18 cellular contexts compared by ENCODE assay signal in the genomic region with DNA sequence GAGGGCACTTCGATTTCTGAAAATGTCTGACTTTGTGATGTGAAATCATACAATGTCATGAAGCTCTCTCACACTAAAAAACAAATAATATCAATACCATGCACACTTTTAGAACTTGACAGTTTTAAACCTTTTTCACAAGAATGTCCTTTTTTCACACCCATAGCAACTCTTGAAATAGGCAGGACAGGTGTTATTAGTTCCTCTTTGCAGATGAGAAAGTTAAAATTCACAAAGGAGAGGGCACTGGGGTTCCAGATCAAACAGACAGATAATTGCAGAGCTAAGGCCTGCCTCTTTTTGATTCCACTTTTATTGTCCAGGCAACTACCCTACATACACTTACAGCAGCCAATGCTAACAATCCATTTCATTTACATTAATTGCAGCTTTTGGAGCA.
A peak's percentile ranks its signal among the peaks of the same experiment; 100 is the strongest.
DNase-seq lines count a peak whose midpoint lies in the region; ATAC-seq and TF ChIP-seq lines count a peak whose summit lies in the region.
"Had no signal": no experiment of that assay in that cellular context is flagged by ENCODE, and none has a peak within 500 bp of the region (broad histone marks: within the 10 kb centered on the region; RNA-seq: fewer than 3 reads in every experiment).

No MANE protein-coding gene starts in this region.

- no peaks in the 10 kb centered on the region for H3K9me3 Mint-ChIP-seq in CD8-positive, alpha-beta T cell
- H3K9me3 Mint-ChIP-seq: naive thymus-derived CD8-positive, alpha-beta T cell had no signal

- no peak for ATAC-seq in CD8-positive, alpha-beta T cell
- ATAC-seq in GM19351 (IDR thresholded peaks at IDR 0.05; ENCODE audit: unreplicated experiment) (peak; percentile 57), HG03460 (IDR thresholded peaks at IDR 0.05; ENCODE audit: unreplicated experiment) (peak; percentile 47), HG03280 (IDR thresholded peaks at IDR 0.05; ENCODE audit: unreplicated experiment) (no peak)
- ATAC-seq: heart left ventricle; naive thymus-derived CD8-positive, alpha-beta T cell had no signal

- H3K36me3 ChIP-seq in CD8-positive, alpha-beta T cell (ENCODE audit: insufficient read depth, low read length), result peaks cover 6% of the 10 kb centered on the region
- no peaks in the 10 kb centered on the region; the same call in 1 of the 2 replicates for H3K36me3 ChIP-seq in SJCRH30
- H3K36me3 ChIP-seq: SJSA1 had no signal

- POLR2A ChIA-PET in CD8-positive, alpha-beta T cell (lab: Charles Lee), result interaction anchor here (0.7 to 0.9 kb wide), 2 partner anchors 22 to 33 kb away, joined by 3 to 4 read pairs; no protein-coding TSS in a partner anchor

- peaks cover 45% of the 10 kb centered on the region for H3K36me3 Mint-ChIP-seq in CD8-positive, alpha-beta T cell

- no peak overlapping the region for H3K4me3 ChIP-seq in CD8-positive, alpha-beta T cell (ENCODE audit: low read depth, low read length)
- no peak overlapping the region for H3K4me3 ChIP-seq in SJCRH30
- H3K4me3 ChIP-seq: heart left ventricle, lung, SJSA1 had no signal

- no peak overlapping the region for H3K27ac ChIP-seq in CD8-positive, alpha-beta T cell (ENCODE audit: low read depth, low read length)
- peak overlapping the region; percentile 47 for H3K27ac ChIP-seq in SJCRH30
- H3K27ac ChIP-seq: heart left ventricle, SJSA1 had no signal

- peak overlapping the region; percentile 20 for H3K27ac Mint-ChIP-seq in CD8-positive, alpha-beta T cell

- CTCF ChIA-PET in CD8-positive, alpha-beta T cell (lab: Charles Lee), result interaction anchor here (0.6 to 2.0 kb wide), 4 partner anchors 17 to 951 kb away, joined by 3 to 8 read pairs (median 4); no protein-coding TSS in a partner anchor

- DNase-seq in CD8-positive, alpha-beta T cell, result no peak
- DNase-seq in SJCRH30 (no peak), NCI-H2107 (lab: John Stamatoyannopoulos, UW) (no peak), GM19240 (ENCODE audit: insufficient read length, low spot score) (no peak)
- DNase-seq in stimulated activated naive CD4-positive, alpha-beta T cell (lab: John Stamatoyannopoulos, UW), result no peak
- DNase-seq: activated CD4-positive, CD25-positive, alpha-beta regulatory T cell treated with anti-CD3 and anti-CD28 coated beads, Interleukin-2, amount 50 U/mL, for 72 hours; activated gamma-delta T cell treated with Interleukin-2 at 50 U/mL for 16 hours; heart left ventricle; KBM-7; naive thymus-derived CD8-positive, alpha-beta T cell; NCI-H1048; NCI-H446; posterior cingulate gyrus had no signal

- TF ChIP-seq CTCF in CD8-positive, alpha-beta T cell (IDR thresholded peaks at IDR 0.05), result no peak

- H3K27me3 Mint-ChIP-seq in CD8-positive, alpha-beta T cell (ENCODE audit: low read depth), result no peaks in the 10 kb centered on the region
- H3K27me3 Mint-ChIP-seq: naive thymus-derived CD8-positive, alpha-beta T cell had no signal

- intact Hi-C loops in CD8-positive, alpha-beta T cell (cut with DNase I, micrococcal nuclease), result loop anchor here (5.0 to 10.0 kb wide), 2 partner anchors 237 to 1821 kb away; no protein-coding TSS in a partner anchor

- no peaks in the 10 kb centered on the region for H3K9me3 ChIP-seq in CD8-positive, alpha-beta T cell (ENCODE audit: low read length)
- H3K9me3 ChIP-seq in SJCRH30 (replicated peaks), result no peaks in the 10 kb centered on the region
- H3K9me3 ChIP-seq: SJSA1 had no signal

- H3K27me3 ChIP-seq in CD8-positive, alpha-beta T cell (ENCODE audit: insufficient read depth, low read length), result no peaks in the 10 kb centered on the region
- H3K27me3 ChIP-seq in SJCRH30, result no peaks in the 10 kb centered on the region
- H3K27me3 ChIP-seq: heart left ventricle, SJSA1 had no signal

- H3K4me3 Mint-ChIP-seq in CD8-positive, alpha-beta T cell, result no peak overlapping the region

- H3K4me1 Mint-ChIP-seq in CD8-positive, alpha-beta T cell (ENCODE audit: low read depth), result peaks cover 70% of the 10 kb centered on the region

- H3K4me1 ChIP-seq in CD8-positive, alpha-beta T cell (ENCODE audit: insufficient read depth, low read length), result peaks cover 28% of the 10 kb centered on the region
- peaks cover 19% of the 10 kb centered on the region for H3K4me1 ChIP-seq in SJCRH30
- H3K4me1 ChIP-seq: SJSA1 had no signal

Comparison
In these comparisons a context has a peak if more than half of its experiments do, and no peak if none do; other contexts are left out.
1. ATAC-seq: peak in GM19351 (single experiment) and HG03460 (single experiment); none in CD8-positive, alpha-beta T cell (single experiment) and HG03280 (single experiment).